In the genomic region with DNA sequence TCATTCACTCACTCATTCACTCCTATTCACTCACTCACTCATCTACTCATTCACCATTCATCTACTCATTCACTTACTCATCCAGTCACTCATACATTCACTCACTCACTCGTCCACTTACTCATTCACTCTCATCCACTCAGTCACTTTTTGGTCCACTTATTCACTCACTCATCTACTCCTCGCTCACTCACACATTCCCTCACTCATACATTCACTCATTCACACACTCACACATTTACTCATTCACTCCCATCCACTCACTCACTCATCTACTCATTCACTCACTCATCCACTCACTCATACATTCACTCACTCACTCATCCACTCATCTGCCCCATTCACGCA, we compare ENCODE assay signal across 1 cellular context.
TF ChIP-seq lines count a peak whose summit lies in the region.

No MANE protein-coding gene starts in this region.

TF ChIP-seq in H1, 55 proteins besides CTCF, POLR2A, EP300 and RAD21:
- TF ChIP-seq EGR1 (IDR thresholded peaks at IDR 0.05; ENCODE audit: borderline replicate concordance, low read depth, low read length) = no peak
- peak; percentile 78 for TF ChIP-seq ASH2L (IDR thresholded peaks at IDR 0.05; ENCODE audit: low read length)
